1 cellular context compared by ENCODE assay signal in genomic region chr10:127332631-127333030, GRCh38.
TF ChIP-seq lines count a peak whose summit lies in the region.

No MANE protein-coding gene starts in this region.

TF ChIP-seq in endothelial cell of umbilical vein, 7 proteins besides CTCF, POLR2A, EP300 and RAD21:
- TF ChIP-seq POLR2AphosphoS5 (IDR thresholded peaks at IDR 0.05; ENCODE audit: insufficient read depth, low read depth, low read length) (no peak), EZH2 (IDR thresholded peaks at IDR 0.05; ENCODE audit: borderline replicate concordance, low read depth, low read length, severe bottlenecking) (no peak), JUN (IDR thresholded peaks at IDR 0.05; ENCODE audit: borderline replicate concordance, insufficient read depth, insufficient read length, low read depth) (no peak), MYC (IDR thresholded peaks at IDR 0.05; ENCODE audit: low read depth, low read length) (no peak), MAX (IDR thresholded peaks at IDR 0.05; ENCODE audit: insufficient read depth, insufficient read length) (no peak), FOS (IDR thresholded peaks at IDR 0.05; ENCODE audit: borderline replicate concordance, insufficient read depth, low read length) (no peak), GATA2 (IDR thresholded peaks at IDR 0.05; ENCODE audit: insufficient read depth, insufficient read length, low read depth, low read length) (no peak)
TF ChIP-seq in endothelial cell of umbilical vein: peak in this region for 0.
